In genomic region chr6:44186691-44187025, GRCh38 we compare ENCODE assay signal across 17 cellular contexts. TPM values are rescaled to one million over a fixed set of nuclear protein-coding genes. Genes with fewer than 3 reads are reported as not detected.
DNase-seq lines count a peak whose midpoint lies in the region; ATAC-seq, FAIRE-seq and TF ChIP-seq lines count a peak whose summit lies in the region.
"Had no signal": no experiment of that assay in that cellular context is flagged by ENCODE, and none has a peak within 500 bp of the region (broad histone marks: within the 10 kb centered on the region; RNA-seq: fewer than 3 reads in every experiment).

No MANE protein-coding gene starts in this region.

- no peak overlapping the region for H3K23ac ChIP-seq in H1 (ENCODE audit: insufficient read length)

- BruUV-seq in PC-9 (replicated peaks; lab: Mats Ljungman, UMichigan), result no TSS peak

- 0 out of 2 replicates have a peak overlapping the region, but pooled peaks have one; percentile 83 for H2AFZ ChIP-seq in H1 (ENCODE audit: low read length)
- no peak overlapping the region for H2AFZ ChIP-seq in PC-9

- H3K27me3 ChIP-seq in heart right ventricle (no peaks in the 10 kb centered on the region), H1 (replicated peaks in 1 of 4; ENCODE audit: control insufficient read depth in 3 of 4, extremely low read depth in 1 of 4, insufficient read depth in 3 of 4, low read length in 3 of 4) (no peaks in the 10 kb centered on the region), right lobe of liver (no peaks in the 10 kb centered on the region), suprapubic skin (no peaks in the 10 kb centered on the region), PC-9 (ENCODE audit: insufficient read depth, low read depth) (no peaks in the 10 kb centered on the region)

- no peak for DNase-seq in heart right ventricle
- DNase-seq in cardiac septum (ENCODE audit: low spot score), result no peak
- no peak for DNase-seq in H1 (ENCODE audit: low read depth in 1 of 2, low spot score in 2 of 2)
- DNase-seq in right lobe of liver, result no peak
- DNase-seq in suprapubic skin (ENCODE audit: low spot score in 2 of 2), result no peak
- no peak for DNase-seq in PC-9
- no peak for DNase-seq in globus pallidus (ENCODE audit: low spot score)
- DNase-seq: 8988T; CD8-positive, alpha-beta T cell; DMS79; H9; MV-4-11; NCI-H2029 treated with DMSO at 0.1 percent for 48 hours; SIG-M5 had no signal

- H3K9me2 ChIP-seq in PC-9 (ENCODE audit: insufficient read depth), result no peaks in the 10 kb centered on the region

- TF ChIP-seq EP300 in H1 (IDR thresholded peaks at IDR 0.05; ENCODE audit: borderline replicate concordance in 1 of 2, low read depth in 2 of 2, low read length in 2 of 2) (no peak), suprapubic skin (IDR thresholded peaks at IDR 0.05) (no peak)

- peak overlapping the region; percentile 94 for H2BK12ac ChIP-seq in H1 (ENCODE audit: low read depth, low read length)

- no peak overlapping the region for H4K5ac ChIP-seq in H1 (ENCODE audit: insufficient read length, low read depth, low read length)

- H3K23me2 ChIP-seq in H1 (ENCODE audit: low read depth, low read length), result peaks cover 4% of the 10 kb centered on the region; the same call in 1 of the 2 replicates

- H4K91ac ChIP-seq in H1 (replicated peaks; ENCODE audit: insufficient read length, low read length), result no peak overlapping the region

- no peak overlapping the region for H3K4me2 ChIP-seq in H1 (ENCODE audit: insufficient read depth in 1 of 2, low read depth in 2 of 2, low read length in 2 of 2)
- H3K4me2 ChIP-seq in PC-9, result no peak overlapping the region

- H4K20me1 ChIP-seq in H1 (replicated peaks in 1 of 2; ENCODE audit: control insufficient read depth in 1 of 2, insufficient read depth in 2 of 2, low read length in 2 of 2), result no peaks in the 10 kb centered on the region
- H4K20me1 ChIP-seq in PC-9 (ENCODE audit: insufficient read depth), result no peaks in the 10 kb centered on the region

- peak overlapping the region; percentile 51; the same call in 1 of the 2 replicates for H2BK20ac ChIP-seq in H1 (ENCODE audit: low read length)

- 0 out of 2 replicates have a peak overlapping the region, but pooled peaks have one; percentile 55 for H2BK5ac ChIP-seq in H1 (ENCODE audit: low read depth, low read length)

- no peak overlapping the region for H3K4ac ChIP-seq in H1 (replicated peaks; ENCODE audit: insufficient read length, low read depth, low read length)

- 0 out of 2 replicates have a peak overlapping the region, but pooled peaks have one; percentile 49 for H2BK15ac ChIP-seq in H1 (ENCODE audit: low read length)

- H3K9me3 ChIP-seq in heart right ventricle (no peaks in the 10 kb centered on the region), H1 (ENCODE audit: insufficient read depth in 2 of 2, low read depth in 1 of 2, low read length in 1 of 2) (no peaks in the 10 kb centered on the region), right lobe of liver (no peaks in the 10 kb centered on the region), suprapubic skin (no peaks in the 10 kb centered on the region), PC-9 (ENCODE audit: insufficient read depth, low read depth) (no peaks in the 10 kb centered on the region)

- H3F3A ChIP-seq in PC-9 (ENCODE audit: insufficient read depth, low read depth), result no peaks in the 10 kb centered on the region

- H3K9ac ChIP-seq in H1 (replicated peaks in 1 of 4; ENCODE audit: extremely low read depth in 1 of 4, low read depth in 3 of 4, low read length in 3 of 4), result no peak overlapping the region

- H3K56ac ChIP-seq in H1 (replicated peaks; ENCODE audit: insufficient read length, low read depth, low read length), result no peak overlapping the region

- H3K4me1 ChIP-seq in heart right ventricle, result peaks cover 0 to 15% (median 6%) of the 10 kb centered on the region in 9 donors
- H3K4me1 ChIP-seq in H1 (replicated peaks in 1 of 4; ENCODE audit: control insufficient read depth in 3 of 4, insufficient read depth in 4 of 4, low read length in 3 of 4), result peaks cover 2 to 10% (median 5%) of the 10 kb centered on the region in 4 experiments; a peak in 6 of 7 replicates
- no peaks in the 10 kb centered on the region for H3K4me1 ChIP-seq in right lobe of liver
- H3K4me1 ChIP-seq in suprapubic skin, result peaks cover 19% of the 10 kb centered on the region
- H3K4me1 ChIP-seq in PC-9 (replicated peaks; ENCODE audit: insufficient read depth), result no peaks in the 10 kb centered on the region

- peak in 6 of 8 donors; percentile 27 to 68 (median 56) for ATAC-seq in heart right ventricle
- ATAC-seq in right lobe of liver, result peak in 3 of 4 donors; percentile 32 to 48 (median 38)
- ATAC-seq in GM18868 (IDR thresholded peaks at IDR 0.05; ENCODE audit: unreplicated experiment), result no peak

- H3K79me2 ChIP-seq in H1 (ENCODE audit: control insufficient read depth in 1 of 2, insufficient read depth in 2 of 2, low read length in 2 of 2) (no peaks in the 10 kb centered on the region), PC-9 (ENCODE audit: low read depth) (no peaks in the 10 kb centered on the region)

- H3K36me3 ChIP-seq in heart right ventricle (no peaks in the 10 kb centered on the region), H1 (ENCODE audit: control insufficient read depth in 2 of 4, insufficient read depth in 4 of 4, low read length in 3 of 4) (no peaks in the 10 kb centered on the region), right lobe of liver (no peaks in the 10 kb centered on the region), suprapubic skin (no peaks in the 10 kb centered on the region), PC-9 (ENCODE audit: low read depth) (no peaks in the 10 kb centered on the region)

- TF ChIP-seq POLR2A in H1 (IDR thresholded peaks at IDR 0.05; ENCODE audit: control extremely low read depth in 1 of 2, low read depth in 2 of 2, low read length in 2 of 2) (no peak), right lobe of liver (IDR thresholded peaks at IDR 0.05) (no peak), suprapubic skin (IDR thresholded peaks at IDR 0.05) (no peak)

- H4K8ac ChIP-seq in H1 (ENCODE audit: extremely low read depth, insufficient read depth, low read length), result no peak overlapping the region; the same call in 1 of the 2 replicates

- POLR2A ChIA-PET in H1 (lab: Charles Lee; ENCODE audit: partially characterized antibody), result interaction anchor here (1.5 to 3.6 kb wide), 7 partner anchors 14 to 68 kb away, joined by 3 to 25 read pairs (median 7); partner anchors contain the start of genes HSP90AB1 and MYMX
- POLR2A ChIA-PET in PC-9 (lab: Charles Lee; ENCODE audit: unreplicated experiment), result no interaction called here

- no peak for FAIRE-seq in H1 (lab: Jason Lieb, UNC)

- H3K79me1 ChIP-seq in H1 (ENCODE audit: low read depth, low read length), result no peaks in the 10 kb centered on the region

- intact Hi-C loops in heart right ventricle (cut with DNase I) (no loop called here), cardiac septum (cut with DNase I) (no loop called here), right lobe of liver (cut with DNase I) (no loop called here), PC-9 (cut with micrococcal nuclease; ENCODE audit: unreplicated experiment) (no loop called here)

- no peak overlapping the region for H2BK120ac ChIP-seq in H1 (replicated peaks; ENCODE audit: low read depth, low read length)

- H3K4me3 ChIP-seq in heart right ventricle (no peak overlapping the region), H1 (ENCODE audit: extremely low read depth in 1 of 4, insufficient read depth in 2 of 4, low read depth in 3 of 4, low read length in 4 of 4) (no peak overlapping the region), right lobe of liver (no peak overlapping the region), suprapubic skin (no peak overlapping the region), PC-9 (no peak overlapping the region)

- H3K18ac ChIP-seq in H1 (ENCODE audit: extremely low read depth, low read length), result no peak overlapping the region; the same call in 1 of the 2 replicates

- CTCF ChIA-PET in H1 (lab: Charles Lee; ENCODE audit: partially characterized antibody), result interaction anchor here (0.6 to 7.6 kb wide), 15 partner anchors 10 to 283 kb away, joined by 3 to 41 read pairs (median 4); partner anchors contain the start of gene MYMX
- CTCF ChIA-PET in PC-9 (lab: Charles Lee), result interaction anchor here (0.6 kb wide), 1 partner anchor 283 kb away, joined by 4 read pairs; no protein-coding TSS in a partner anchor

- 64 to 76% methylated on average over 5 of the region's 5 CpGs for whole genome bisulfite sequencing in heart right ventricle, 2 donors
- 88% methylated on average over 5 of the region's 5 CpGs; no CpG with 5 or more reads in 1 of the 2 experiments for WGBS in H1 (ENCODE audit: extremely low coverage in 1 of 2, insufficient coverage in 1 of 2, insufficient read length in 1 of 2, insufficient replicate concordance in 2 of 2, low coverage in 1 of 2, low lambda C conversion rate in 2 of 2, missing lambda C conversion rate in 1 of 2), 2 experiments
- 79% methylated on average over 5 of the region's 5 CpGs for WGBS in right lobe of liver (ENCODE audit: insufficient coverage, low coverage, low lambda C conversion rate, missing lambda C conversion rate)
- 73% methylated on average over 5 of the region's 5 CpGs for WGBS in suprapubic skin

- no peak for TF ChIP-seq CTCF in heart right ventricle (IDR thresholded peaks at IDR 0.05)
- no peak for TF ChIP-seq CTCF in H1 (IDR thresholded peaks at IDR 0.05; ENCODE audit: control extremely low read depth in 1 of 3, insufficient read depth in 1 of 3, low read depth in 1 of 3, low read length in 3 of 3)
- TF ChIP-seq CTCF in right lobe of liver (IDR thresholded peaks at IDR 0.05), result no peak
- TF ChIP-seq CTCF in suprapubic skin (IDR thresholded peaks at IDR 0.05), result no peak
- TF ChIP-seq CTCF in PC-9 (conservative IDR thresholded peaks at IDR 0.05), result no peak

- no peak overlapping the region for H3K14ac ChIP-seq in H1 (ENCODE audit: insufficient read length)

- H2AK5ac ChIP-seq in H1 (ENCODE audit: low read depth, low read length), result no peak overlapping the region

- peak overlapping the region in 7 of 10 donors; percentile 30 to 74 (median 40) for H3K27ac ChIP-seq in heart right ventricle
- H3K27ac ChIP-seq in H1 (ENCODE audit: low read depth, low read length), result no peak overlapping the region
- H3K27ac ChIP-seq in right lobe of liver, result no peak overlapping the region
- peak overlapping the region; percentile 24 for H3K27ac ChIP-seq in suprapubic skin
- no peak overlapping the region for H3K27ac ChIP-seq in PC-9
- H3K27ac ChIP-seq: HL-60 had no signal

- no peak for TF ChIP-seq RAD21 in H1 (IDR thresholded peaks at IDR 0.05 in 1 of 2, conservative IDR thresholded peaks at IDR 0.05 in 1 of 2; ENCODE audit: low read depth in 2 of 2, low read length in 2 of 2)

RNA-seq across cellular contexts. Expression of gene CAPN11, which starts 28.0 kb away (rescaled TPM):
- total RNA-seq in heart right ventricle, result under 1 TPM in 6 of 10 donors, not detected in 4; 0.09 to 0.72 (median 0.24) TPM
- polyA plus RNA-seq in heart right ventricle, result under 1 TPM; 0.32 to 0.37 TPM
- total RNA-seq in cardiac septum, result 0.78 TPM
- total RNA-seq in H1 (2021; fragmentation: NEBNext Ultra II Directional; extraction: Animal tissue kit (Norgen Biotek cat#: 25700)), result 0.97 and 1.2 TPM in 2 replicates
- 0.95 and 1.8 TPM in 2 replicates for polyA plus RNA-seq in H1 (2011; rRNA removed)
- 1.4 TPM for polyA plus RNA-seq in H1 (2011; cell fraction: cytosol; rRNA removed)
- polyA plus RNA-seq in H1 (2011; cell fraction: nucleus; rRNA removed), result 7.7 TPM
- polyA plus RNA-seq in H1 (2012, experiment 1 of 2), result 1.0 to 1.9 TPM (median 1.2 TPM) in 4 replicates
- polyA plus RNA-seq in H1 (2012, experiment 2 of 2), result 0.92 TPM
- 1.2 TPM for polyA plus RNA-seq in H1 (2013, experiment 1 of 2)
- 0.99 TPM for polyA plus RNA-seq in H1 (2013, experiment 2 of 2)
- polyA minus RNA-seq in H1 (2011; rRNA and poly(A)+ RNA removed), result 1.0 and 1.2 TPM in 2 replicates
- 1.2 TPM for polyA minus RNA-seq in H1 (2011; cell fraction: cytosol; rRNA and poly(A)+ RNA removed)
- polyA minus RNA-seq in H1 (2011; cell fraction: nucleus; rRNA and poly(A)+ RNA removed), result 1.3 TPM
- under 1 TPM in 2 of 6 experiments, not detected in 4; 0.22 to 0.31 TPM for total RNA-seq in right lobe of liver
- 1 to 10 TPM in 2 of 4 donors, under 1 TPM in 2; 0.45 to 2.5 (median 1.2) TPM for total RNA-seq in suprapubic skin
- not detected in 2 replicates for total RNA-seq in PC-9 (2021)

RNA-seq across cellular contexts. Expression of gene MYMX, which starts 30.1 kb away (rescaled TPM):
- total RNA-seq in heart right ventricle, result 1 to 10 TPM in 2 of 10 donors, under 1 TPM in 3, not detected in 5; 0.41 to 2.3 (median 0.86) TPM
- under 1 TPM in 1 of 2 donors, not detected in 1; 0.91 TPM for polyA plus RNA-seq in heart right ventricle
- 0.30 TPM for total RNA-seq in cardiac septum
- total RNA-seq in H1 (2021; fragmentation: NEBNext Ultra II Directional; extraction: Animal tissue kit (Norgen Biotek cat#: 25700)), result 4.7 and 5.2 TPM in 2 replicates
- 5.3 and 6.9 TPM in 2 replicates for polyA plus RNA-seq in H1 (2011; rRNA removed)
- 6.9 TPM for polyA plus RNA-seq in H1 (2011; cell fraction: cytosol; rRNA removed)
- polyA plus RNA-seq in H1 (2011; cell fraction: nucleus; rRNA removed), result 8.2 TPM
- polyA plus RNA-seq in H1 (2012, experiment 1 of 2), result 7.5 to 8.9 TPM (median 7.9 TPM) in 4 replicates
- 9.3 TPM for polyA plus RNA-seq in H1 (2012, experiment 2 of 2)
- polyA plus RNA-seq in H1 (2013, experiment 1 of 2), result 10.1 TPM
- polyA plus RNA-seq in H1 (2013, experiment 2 of 2), result 10.6 TPM
- 3.2 and 3.8 TPM in 2 replicates for polyA minus RNA-seq in H1 (2011; rRNA and poly(A)+ RNA removed)
- 5.0 TPM for polyA minus RNA-seq in H1 (2011; cell fraction: cytosol; rRNA and poly(A)+ RNA removed)
- 5.1 TPM for polyA minus RNA-seq in H1 (2011; cell fraction: nucleus; rRNA and poly(A)+ RNA removed)
- total RNA-seq in right lobe of liver, result not detected
- total RNA-seq in suprapubic skin, result not detected
- not detected in 2 replicates for total RNA-seq in PC-9 (2021)
- total RNA-seq: CD8-positive, alpha-beta T cell had no signal
- polyA plus RNA-seq: BJ had no signal

RNA-seq across cellular contexts. Expression of gene SLC29A1, which starts 36.7 kb away (rescaled TPM):
- total RNA-seq in heart right ventricle (100 to 1,000 TPM; 104 to 198 (median 146) TPM), cardiac septum (105 TPM), right lobe of liver (10 to 100 TPM; 27.4 to 51.3 (median 31.4) TPM), suprapubic skin (100 to 1,000 TPM in 1 of 4 donors, 10 to 100 TPM in 3; 61.7 to 133 (median 75.3) TPM), PC-9 (2021) (45.3 and 46.9 TPM in 2 replicates)
- polyA plus RNA-seq in heart right ventricle (10 to 100 TPM; 46.3 to 90.9 TPM), H1 (2011; rRNA removed) (558 and 626 TPM in 2 replicates)
- 187 and 196 TPM in 2 replicates for total RNA-seq in H1 (2021; fragmentation: NEBNext Ultra II Directional; extraction: Animal tissue kit (Norgen Biotek cat#: 25700))
- polyA plus RNA-seq in H1 (2011; cell fraction: cytosol; rRNA removed), result 409 TPM
- 636 TPM for polyA plus RNA-seq in H1 (2011; cell fraction: nucleus; rRNA removed)
- polyA plus RNA-seq in H1 (2012, experiment 1 of 2), result 210 to 268 TPM (median 256 TPM) in 4 replicates
- polyA plus RNA-seq in H1 (2012, experiment 2 of 2), result 267 TPM
- 396 TPM for polyA plus RNA-seq in H1 (2013, experiment 1 of 2)
- 418 TPM for polyA plus RNA-seq in H1 (2013, experiment 2 of 2)
- 456 and 664 TPM in 2 replicates for polyA minus RNA-seq in H1 (2011; rRNA and poly(A)+ RNA removed)
- polyA minus RNA-seq in H1 (2011; cell fraction: cytosol; rRNA and poly(A)+ RNA removed), result 124 TPM
- polyA minus RNA-seq in H1 (2011; cell fraction: nucleus; rRNA and poly(A)+ RNA removed), result 168 TPM

RNA-seq across cellular contexts. Expression of gene TMEM63B, which starts 59.3 kb away (rescaled TPM):
- total RNA-seq in heart right ventricle (10 to 100 TPM; 32.2 to 67.1 (median 37.6) TPM), cardiac septum (39.6 TPM), right lobe of liver (10 to 100 TPM; 30.6 to 41.0 (median 36.8) TPM), suprapubic skin (10 to 100 TPM; 71.5 to 89.0 (median 84.5) TPM), PC-9 (2021) (36.1 and 38.5 TPM in 2 replicates)
- polyA plus RNA-seq in heart right ventricle (10 to 100 TPM; 20.3 to 37.4 TPM), H1 (2011; rRNA removed) (96.8 and 110 TPM in 2 replicates)
- 60.5 and 61.1 TPM in 2 replicates for total RNA-seq in H1 (2021; fragmentation: NEBNext Ultra II Directional; extraction: Animal tissue kit (Norgen Biotek cat#: 25700))
- 71.4 TPM for polyA plus RNA-seq in H1 (2011; cell fraction: cytosol; rRNA removed)
- 196 TPM for polyA plus RNA-seq in H1 (2011; cell fraction: nucleus; rRNA removed)
- polyA plus RNA-seq in H1 (2012, experiment 1 of 2), result 37.4 to 68.7 TPM (median 63.1 TPM) in 4 replicates
- polyA plus RNA-seq in H1 (2012, experiment 2 of 2), result 49.0 TPM
- 64.8 TPM for polyA plus RNA-seq in H1 (2013, experiment 1 of 2)
- polyA plus RNA-seq in H1 (2013, experiment 2 of 2), result 66.3 TPM
- polyA minus RNA-seq in H1 (2011; rRNA and poly(A)+ RNA removed), result 116 and 125 TPM in 2 replicates
- polyA minus RNA-seq in H1 (2011; cell fraction: cytosol; rRNA and poly(A)+ RNA removed), result 46.4 TPM
- 41.6 TPM for polyA minus RNA-seq in H1 (2011; cell fraction: nucleus; rRNA and poly(A)+ RNA removed)

RNA-seq across cellular contexts. Expression of gene MRPL14, which starts 59.4 kb away (rescaled TPM):
- 10 to 100 TPM; 35.1 to 51.5 (median 41.4) TPM for total RNA-seq in heart right ventricle
- polyA plus RNA-seq in heart right ventricle, result 10 to 100 TPM; 29.9 to 89.7 TPM
- total RNA-seq in cardiac septum, result 36.7 TPM
- total RNA-seq in H1 (2021; fragmentation: NEBNext Ultra II Directional; extraction: Animal tissue kit (Norgen Biotek cat#: 25700)), result 81.8 and 82.0 TPM in 2 replicates
- 97.1 and 105 TPM in 2 replicates for polyA plus RNA-seq in H1 (2011; rRNA removed)
- 93.0 TPM for polyA plus RNA-seq in H1 (2011; cell fraction: cytosol; rRNA removed)
- 84.9 TPM for polyA plus RNA-seq in H1 (2011; cell fraction: nucleus; rRNA removed)
- polyA plus RNA-seq in H1 (2012, experiment 1 of 2), result 102 to 123 TPM (median 115 TPM) in 4 replicates
- polyA plus RNA-seq in H1 (2012, experiment 2 of 2), result 122 TPM
- polyA plus RNA-seq in H1 (2013, experiment 1 of 2), result 81.1 TPM
- polyA plus RNA-seq in H1 (2013, experiment 2 of 2), result 86.4 TPM
- polyA minus RNA-seq in H1 (2011; rRNA and poly(A)+ RNA removed), result 32.7 and 33.0 TPM in 2 replicates
- 28.1 TPM for polyA minus RNA-seq in H1 (2011; cell fraction: cytosol; rRNA and poly(A)+ RNA removed)
- 20.0 TPM for polyA minus RNA-seq in H1 (2011; cell fraction: nucleus; rRNA and poly(A)+ RNA removed)
- total RNA-seq in right lobe of liver, result 10 to 100 TPM; 26.5 to 70.0 (median 35.4) TPM
- total RNA-seq in suprapubic skin, result 10 to 100 TPM; 25.1 to 49.8 (median 44.0) TPM
- 96.3 and 97.9 TPM in 2 replicates for total RNA-seq in PC-9 (2021)

Comparison
In these comparisons a context has a peak if more than half of its experiments do, and no peak if none do; other contexts are left out.
1. H3K27ac ChIP-seq: peak in heart right ventricle (7 of 10) and suprapubic skin (single experiment); none in H1 (single experiment), right lobe of liver (0 of 3) and PC-9 (single experiment).